14 cellular contexts compared by ENCODE assay signal in the genomic region with DNA sequence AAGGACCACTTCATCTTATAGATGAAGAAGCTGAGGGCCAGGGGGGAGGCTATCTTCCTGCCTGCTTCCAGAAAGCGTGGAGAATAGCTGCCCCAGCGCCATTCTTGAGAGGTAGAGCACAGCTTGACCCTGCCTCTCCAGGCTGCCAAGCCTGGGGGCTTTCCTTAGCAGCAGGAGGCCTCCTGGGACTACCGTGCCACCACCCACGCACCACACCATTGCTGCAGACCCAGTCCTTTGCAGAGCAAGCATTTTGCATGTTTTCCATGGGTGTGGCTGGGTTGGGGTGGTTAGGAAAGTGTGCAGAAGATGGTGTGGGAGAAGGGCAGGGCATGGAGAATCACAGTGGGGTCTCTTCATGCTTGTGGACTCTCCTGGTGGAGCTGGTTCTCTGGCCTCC.
DNase-seq lines count a peak whose midpoint lies in the region; ATAC-seq and TF ChIP-seq lines count a peak whose summit lies in the region.
"Had no signal": no experiment of that assay in that cellular context is flagged by ENCODE, and none has a peak within 500 bp of the region (broad histone marks: within the 10 kb centered on the region; RNA-seq: fewer than 3 reads in every experiment).

No MANE protein-coding gene starts in this region.

- no peak overlapping the region for H3K27ac ChIP-seq in right atrium auricular region
- H3K27ac ChIP-seq: lower lobe of right lung had no signal

- H3K9me3 ChIP-seq in right atrium auricular region = no peaks in the 10 kb centered on the region
- H3K9me3 ChIP-seq: lower lobe of right lung had no signal

- no peak for TF ChIP-seq CTCF in right atrium auricular region (IDR thresholded peaks at IDR 0.05)

- DNase-seq in germinal center (ENCODE audit: low spot score) (peak; percentile 9), right atrium auricular region (ENCODE audit: low spot score) (no peak)
- DNase-seq: activated CD4-positive, CD25-positive, alpha-beta regulatory T cell treated with anti-CD3 and anti-CD28 coated beads, Interleukin-2, amount 50 U/mL, for 72 hours; CD4-positive, CD25-positive, alpha-beta regulatory T cell; cortex of kidney; lower lobe of right lung; NCI-H2227 treated with DMSO at 0.1 percent for 48 hours; substantia nigra had no signal

- no peaks in the 10 kb centered on the region for H3K27me3 ChIP-seq in right atrium auricular region

- no peaks in the 10 kb centered on the region for H3K36me3 ChIP-seq in right atrium auricular region
- H3K36me3 ChIP-seq: lower lobe of right lung had no signal

- peaks cover 0 to 14% of the 10 kb centered on the region in 2 donors for H3K4me1 ChIP-seq in right atrium auricular region

- peak; percentile 80 for ATAC-seq in GM18520 (IDR thresholded peaks at IDR 0.05; ENCODE audit: unreplicated experiment)
- peak; percentile 71 for ATAC-seq in GM21447 (IDR thresholded peaks at IDR 0.05; ENCODE audit: unreplicated experiment)
- peak; percentile 68 for ATAC-seq in HG03135 (IDR thresholded peaks at IDR 0.05; ENCODE audit: unreplicated experiment)
- no peak for ATAC-seq in HG02840 (IDR thresholded peaks at IDR 0.05; ENCODE audit: low FRiP score, unreplicated experiment)
- no peak for ATAC-seq in GM21528 (IDR thresholded peaks at IDR 0.05; ENCODE audit: low FRiP score, unreplicated experiment)
- ATAC-seq: HCT116, lower lobe of right lung had no signal

- H3K4me3 ChIP-seq in right atrium auricular region = no peak overlapping the region
- H3K4me3 ChIP-seq: lower lobe of right lung had no signal

Comparison
In these comparisons a context has a peak if more than half of its experiments do, and no peak if none do; other contexts are left out.
1. ATAC-seq: peak in GM18520 (single experiment), GM21447 (single experiment) and HG03135 (single experiment); none in HG02840 (single experiment) and GM21528 (single experiment).